In the genomic region with DNA sequence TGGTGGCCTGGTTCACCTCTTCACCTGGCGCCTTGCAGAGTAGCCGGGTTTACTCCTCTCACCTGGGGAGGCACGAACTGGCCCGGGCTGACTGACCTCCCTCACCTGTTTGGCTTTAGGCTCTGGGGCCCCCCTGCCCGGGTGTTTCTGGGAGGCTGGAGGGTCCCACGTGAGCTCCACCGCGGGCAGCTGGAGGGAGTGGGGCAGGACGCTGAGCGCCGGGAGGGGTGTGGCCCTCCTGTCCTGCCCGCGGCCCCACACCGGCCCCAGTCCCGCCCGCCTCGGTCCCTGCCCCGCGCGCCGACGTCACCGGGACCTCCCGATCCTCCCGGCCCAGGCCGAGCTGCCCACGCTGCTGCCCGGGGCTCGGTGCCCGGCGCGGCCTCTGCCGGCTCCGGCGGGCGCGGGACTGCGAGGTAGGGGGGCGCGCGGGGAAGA, we compare ENCODE assay signal across 8 cellular contexts. TPM values are rescaled to one million over a fixed set of nuclear protein-coding genes. Genes with fewer than 3 reads are reported as not detected.
DNase-seq lines count a peak whose midpoint lies in the region; ATAC-seq and TF ChIP-seq lines count a peak whose summit lies in the region.

AMZ1 (plus strand) TSS at position 322 of the 438 bp plus-strand sequence. CDS start 12,250 bp downstream, outside the sequence.

- ATAC-seq in GM21723 (IDR thresholded peaks at IDR 0.05; ENCODE audit: unreplicated experiment), result no peak

- H3K4me3 Mint-ChIP-seq in HFFc6, result peak within 1 kb of the TSS; percentile 87
- peak within 1 kb of the TSS; percentile 66 for H3K4me3 Mint-ChIP-seq in chondrocyte (ENCODE audit: unreplicated experiment)

- H3K27ac ChIP-seq in mesodermal cell (ENCODE audit: low read depth, low read length, severe bottlenecking), result no peak within 1 kb of the TSS

- H3K36me3 ChIP-seq in mesodermal cell (ENCODE audit: control insufficient read depth, insufficient read depth, low read length), result no peaks in the 10 kb centered on the region

- H3K4me3 ChIP-seq in mesodermal cell (ENCODE audit: extremely low read depth, insufficient read depth, low read length, poor library complexity, severe bottlenecking), result peak within 1 kb of the TSS; percentile 14

- peak; percentile 56 for DNase-seq in AG08395 (ENCODE audit: low spot score)
- peak; percentile 25 for DNase-seq in HFFc6
- no peak for DNase-seq in chondrocyte (ENCODE audit: low spot score)
- no peak for DNase-seq in NCI-H510A treated with DMSO at 0.1 percent for 48 hours (lab: John Stamatoyannopoulos, UW)
- no peak for DNase-seq in NCI-H748 (lab: John Stamatoyannopoulos, UW; ENCODE audit: unreplicated experiment)
- DNase-seq in T-helper 1 cell, result no peak

- WGBS in mesodermal cell (ENCODE audit: insufficient coverage in 2 of 2), 2 experiments, result 11 to 12% methylated on average over 16 to 22 of the region's 41 CpGs

- H3K27me3 Mint-ChIP-seq in HFFc6 (ENCODE audit: insufficient read depth) (peaks cover 3% of the 10 kb centered on the region; the same call in 1 of the 2 replicates), chondrocyte (ENCODE audit: low read depth) (no peaks in the 10 kb centered on the region)

- TF ChIP-seq CTCF in HFFc6 (IDR thresholded peaks at IDR 0.05) (no peak), chondrocyte (IDR thresholded peaks at IDR 0.05) (no peak)

- H3K36me3 Mint-ChIP-seq in HFFc6 (ENCODE audit: low read depth), result no peaks in the 10 kb centered on the region
- no peaks in the 10 kb centered on the region for H3K36me3 Mint-ChIP-seq in chondrocyte (ENCODE audit: low read depth)

- H3K4me1 Mint-ChIP-seq in HFFc6 (ENCODE audit: low read depth) (peaks cover 36% of the 10 kb centered on the region), chondrocyte (ENCODE audit: low read depth) (peaks cover 34% of the 10 kb centered on the region)

- no peaks in the 10 kb centered on the region for H3K9me3 ChIP-seq in mesodermal cell (ENCODE audit: control insufficient read depth, low read length)

- H3K4me1 ChIP-seq in mesodermal cell (ENCODE audit: control insufficient read depth, insufficient read depth, low read length, poor library complexity, severe bottlenecking), result peaks cover 10% of the 10 kb centered on the region

- H3K9me3 Mint-ChIP-seq in HFFc6, result no peaks in the 10 kb centered on the region; the same call in 1 of the 2 replicates
- H3K9me3 Mint-ChIP-seq in chondrocyte (ENCODE audit: low read depth), result no peaks in the 10 kb centered on the region

- peak within 1 kb of the TSS; percentile 76 for H3K27ac Mint-ChIP-seq in HFFc6
- peak within 1 kb of the TSS; percentile 87 for H3K27ac Mint-ChIP-seq in chondrocyte (ENCODE audit: unreplicated experiment)

RNA-seq across cellular contexts. Expression of gene AMZ1, which starts in this region (rescaled TPM):
- total RNA-seq in HFFc6 (2021; fragmentation: NEBNext Ultra II Directional; extraction: Animal tissue kit (Norgen Biotek cat#: 25700)), result 10 to 100 TPM in 2 of 6 experiments, 1 to 10 TPM in 4; 6.2 to 11.3 (median 7.8) TPM
- total RNA-seq in chondrocyte, result 9.1 to 11.1 TPM (median 9.6 TPM) in 3 replicates
- 0.22 TPM for polyA plus RNA-seq in mesodermal cell (2013, experiment 1 of 2)
- polyA plus RNA-seq in mesodermal cell (2013, experiment 2 of 2), result not detected

Comparison
In these comparisons a context has a peak if more than half of its experiments do, and no peak if none do; other contexts are left out.
1. DNase-seq: peak in AG08395 (single experiment) and HFFc6 (single experiment); none in chondrocyte (single experiment), NCI-H510A treated with DMSO at 0.1 percent for 48 hours (single experiment), NCI-H748 (single experiment) and T-helper 1 cell (0 of 5).